In genomic region chr4:55547918-55548317, GRCh38 we compare ENCODE assay signal across 10 cellular contexts. TPM values are rescaled to one million over a fixed set of nuclear protein-coding genes. Genes with fewer than 3 reads are reported as not detected.
DNase-seq lines count a peak whose midpoint lies in the region; ATAC-seq and TF ChIP-seq lines count a peak whose summit lies in the region.
"Had no signal": no experiment of that assay in that cellular context is flagged by ENCODE, and none has a peak within 500 bp of the region (broad histone marks: within the 10 kb centered on the region; RNA-seq: fewer than 3 reads in every experiment).

No MANE protein-coding gene starts in this region.

- H3K4me1 Mint-ChIP-seq in MCF 10A (ENCODE audit: insufficient read depth, unreplicated experiment): peaks cover 47% of the 10 kb centered on the region

- no peaks in the 10 kb centered on the region for H3K9me3 Mint-ChIP-seq in MCF 10A (ENCODE audit: unreplicated experiment)

- BruUV-seq in MCF 10A (replicated peaks; lab: Mats Ljungman, UMichigan): TSS peak; percentile 39

- ATAC-seq in HG03097 (IDR thresholded peaks at IDR 0.05; ENCODE audit: low FRiP score, unreplicated experiment): no peak

- H3K9me3 ChIP-seq in AG04450 (ENCODE audit: control insufficient read depth, insufficient read depth, low read length) (peaks cover 4% of the 10 kb centered on the region; the same call in 1 of the 2 replicates), HUES6 (ENCODE audit: control insufficient read depth, insufficient read depth, low read depth, low read length) (no peaks in the 10 kb centered on the region), mucosa of stomach (ENCODE audit: control insufficient read depth, low read length) (no peaks in the 10 kb centered on the region)

- H3K27me3 Mint-ChIP-seq in MCF 10A (ENCODE audit: insufficient read depth, unreplicated experiment): no peaks in the 10 kb centered on the region

- no peak for TF ChIP-seq CTCF in AG04450 (IDR thresholded peaks at IDR 0.05; ENCODE audit: low read depth, low read length)
- no peak for TF ChIP-seq CTCF in MCF 10A (IDR thresholded peaks at IDR 0.05; ENCODE audit: unreplicated experiment)

- intact Hi-C loops in MCF 10A (cut with micrococcal nuclease): loop anchor here (2.0 to 5.0 kb wide), 5 partner anchors 103 to 319 kb away; partner anchors contain the start of genes SRD5A3 and TMEM165

- CTCF ChIA-PET in AG04450 (lab: Charles Lee): no interaction called here
- CTCF ChIA-PET in MCF 10A (lab: Yijun Ruan, JAX): no interaction called here

- POLR2A ChIA-PET in AG04450 (lab: Yijun Ruan, JAX) (no interaction called here), MCF 10A (lab: Yijun Ruan, JAX) (interaction anchor here (3.5 kb wide), 1 partner anchor 62 kb away, joined by 55 read pairs; no protein-coding TSS in a partner anchor)

- H3K36me3 ChIP-seq in HUES6 (ENCODE audit: control insufficient read depth, insufficient read depth, low read length): no peaks in the 10 kb centered on the region
- no peaks in the 10 kb centered on the region for H3K36me3 ChIP-seq in mucosa of stomach (ENCODE audit: control insufficient read depth, insufficient read depth, low read length)

- H3K36me3 Mint-ChIP-seq in MCF 10A (ENCODE audit: insufficient read depth, unreplicated experiment): peaks cover 7% of the 10 kb centered on the region

- H3K27ac ChIP-seq in AG04450 (ENCODE audit: low read depth, low read length): no peak overlapping the region
- H3K27ac ChIP-seq in HUES6 (ENCODE audit: low read depth, low read length): peak overlapping the region; percentile 89; the same call in 1 of the 2 replicates

- H3K9ac ChIP-seq in HUES6 (ENCODE audit: low read length) (peak overlapping the region; percentile 85), mucosa of stomach (ENCODE audit: low read length) (peak overlapping the region; percentile 82)

- H3K4me1 ChIP-seq in HUES6 (ENCODE audit: control insufficient read depth, insufficient read depth, low read length): peaks cover 27% of the 10 kb centered on the region
- peaks cover 8% of the 10 kb centered on the region for H3K4me1 ChIP-seq in mucosa of stomach (ENCODE audit: control insufficient read depth, insufficient read depth, low read length)

- peak overlapping the region; percentile 82 for H3K4me3 ChIP-seq in AG04450 (ENCODE audit: low read depth, low read length)
- H3K4me3 ChIP-seq in HUES6 (ENCODE audit: low read depth, low read length): peak overlapping the region; percentile 86
- no peak overlapping the region for H3K4me3 ChIP-seq in mucosa of stomach (ENCODE audit: low read length)

- H3K27ac Mint-ChIP-seq in MCF 10A (ENCODE audit: low read depth, unreplicated experiment): peak overlapping the region; percentile 28

- no peaks in the 10 kb centered on the region for H3K27me3 ChIP-seq in AG04450 (ENCODE audit: control insufficient read depth, insufficient read depth, low read length)
- no peaks in the 10 kb centered on the region for H3K27me3 ChIP-seq in HUES6 (ENCODE audit: control insufficient read depth, insufficient read depth, low read length)
- no peaks in the 10 kb centered on the region for H3K27me3 ChIP-seq in mucosa of stomach (ENCODE audit: control insufficient read depth, insufficient read depth, low read length)

- DNase-seq in AG04450 (ENCODE audit: low read depth, low spot score): no peak
- DNase-seq in MCF 10A (ENCODE audit: unreplicated experiment): no peak
- no peak for DNase-seq in T-helper 9 cell
- DNase-seq in stimulated activated CD4-positive, alpha-beta T cell treated with anti-CD3 and anti-CD28 coated beads, Interleukin-4, amount 100 ng/mL, for 24 hours: no peak
- no peak for DNase-seq in superior temporal gyrus (ENCODE audit: extremely low spot score)

- peak overlapping the region; percentile 87 for H3K4me3 Mint-ChIP-seq in MCF 10A (ENCODE audit: unreplicated experiment)

RNA-seq across cellular contexts. Expression of gene CLOCK, which starts 1.2 kb away (rescaled TPM):
- polyA plus RNA-seq in AG04450 (2011; rRNA removed): 15.1 and 18.8 TPM in 2 replicates
- 42.2 and 42.8 TPM in 2 replicates for polyA minus RNA-seq in AG04450 (2011; rRNA and poly(A)+ RNA removed)
- 37.6 and 44.0 TPM in 2 replicates for total RNA-seq in MCF 10A (2022)

RNA-seq across cellular contexts. Expression of gene PDCL2, which starts 44.1 kb away (rescaled TPM):
- polyA plus RNA-seq in AG04450 (2011; rRNA removed): not detected in 2 replicates
- polyA minus RNA-seq in AG04450 (2011; rRNA and poly(A)+ RNA removed): not detected in 2 replicates
- not detected in 2 replicates for total RNA-seq in MCF 10A (2022)
- total RNA-seq: glomerular endothelial cell; T-helper 2 cell treated with Interferon-gamma antibody and Interleukin-4, amounts not matched to agents 100 ng/mL and 5 ng/mL, for 36 hours had no signal
